Comparison of ENCODE assay signal across 8 cellular contexts in the genomic region with DNA sequence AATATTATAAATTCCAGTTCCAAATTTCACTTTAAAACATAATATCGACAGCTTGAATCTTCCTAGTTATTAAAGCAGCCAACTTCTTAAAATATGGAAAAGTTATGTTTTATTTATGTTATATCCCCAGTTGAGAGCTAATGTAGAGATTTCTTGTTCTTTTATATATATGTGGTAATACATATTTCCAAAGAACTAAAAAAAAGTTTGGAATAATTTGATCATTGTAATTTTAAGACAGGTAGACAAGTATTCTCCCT. TPM values are rescaled to one million over a fixed set of nuclear protein-coding genes. Genes with fewer than 3 reads are reported as not detected.
A peak's percentile ranks its signal among the peaks of the same experiment; 100 is the strongest.
DNase-seq lines count a peak whose midpoint lies in the region; ATAC-seq and TF ChIP-seq lines count a peak whose summit lies in the region.

No MANE protein-coding gene starts in this region.

- no peaks in the 10 kb centered on the region for H3K9me3 Mint-ChIP-seq in activated CD4-positive, alpha-beta T cell treated with anti-CD3 and anti-CD28 coated beads for 36 hours (ENCODE audit: low read depth)
- no peaks in the 10 kb centered on the region for H3K9me3 Mint-ChIP-seq in activated naive CD8-positive, alpha-beta T cell (ENCODE audit: low read depth)
- peaks cover 0 to 4% (median 0%) of the 10 kb centered on the region in 6 donors for H3K9me3 Mint-ChIP-seq in immature natural killer cell

- peaks cover 46% of the 10 kb centered on the region for H3K27me3 Mint-ChIP-seq in activated CD4-positive, alpha-beta T cell treated with anti-CD3 and anti-CD28 coated beads for 36 hours
- peaks cover 41% of the 10 kb centered on the region for H3K27me3 Mint-ChIP-seq in activated naive CD8-positive, alpha-beta T cell
- H3K27me3 Mint-ChIP-seq in immature natural killer cell (ENCODE audit: low read depth in 3 of 3) = peaks cover 0 to 23% (median 17%) of the 10 kb centered on the region in 3 donors

- H3K27me3 ChIP-seq in stomach = peaks cover 0 to 14% (median 0%) of the 10 kb centered on the region in 3 donors

- no peak for TF ChIP-seq EP300 in stomach (IDR thresholded peaks at IDR 0.05)

- no peak for ATAC-seq in activated CD4-positive, alpha-beta T cell treated with anti-CD3 and anti-CD28 coated beads for 36 hours
- ATAC-seq in GM21786 (IDR thresholded peaks at IDR 0.05; ENCODE audit: unreplicated experiment) = no peak

- H3K4me3 ChIP-seq in stomach = peak overlapping the region; percentile 89 to 99 (median 92)

- no peak for TF ChIP-seq POLR2A in stomach (IDR thresholded peaks at IDR 0.05)

- no peak for TF ChIP-seq CTCF in stomach (IDR thresholded peaks at IDR 0.05)

- H3K4me1 Mint-ChIP-seq in activated CD4-positive, alpha-beta T cell treated with anti-CD3 and anti-CD28 coated beads for 36 hours = peaks cover 20% of the 10 kb centered on the region
- peaks cover 13% of the 10 kb centered on the region for H3K4me1 Mint-ChIP-seq in activated naive CD8-positive, alpha-beta T cell (ENCODE audit: low read depth)
- H3K4me1 Mint-ChIP-seq in immature natural killer cell = peaks cover 26 to 50% of the 10 kb centered on the region in 2 donors

- H3K4me1 ChIP-seq in stomach = peaks cover 7 to 40% (median 20%) of the 10 kb centered on the region in 4 donors

- WGBS in stomach, 5 donors = 0 to 2% (median 2%) methylated on average over 1 of the region's 1 CpG

- H3K4me3 Mint-ChIP-seq in activated CD4-positive, alpha-beta T cell treated with anti-CD3 and anti-CD28 coated beads for 36 hours = peak overlapping the region; percentile 85
- H3K4me3 Mint-ChIP-seq in activated naive CD8-positive, alpha-beta T cell = peak overlapping the region; percentile 95
- peak overlapping the region; percentile 93 to 99 (median 98) for H3K4me3 Mint-ChIP-seq in immature natural killer cell

- peak overlapping the region in 4 of 5 donors; percentile 77 to 86 (median 84) for H3K27ac ChIP-seq in stomach

- no peaks in the 10 kb centered on the region for H3K9me3 ChIP-seq in stomach

- no peaks in the 10 kb centered on the region for H3K36me3 Mint-ChIP-seq in activated CD4-positive, alpha-beta T cell treated with anti-CD3 and anti-CD28 coated beads for 36 hours (ENCODE audit: low read depth)
- no peaks in the 10 kb centered on the region for H3K36me3 Mint-ChIP-seq in activated naive CD8-positive, alpha-beta T cell
- no peaks in the 10 kb centered on the region for H3K36me3 Mint-ChIP-seq in immature natural killer cell

- DNase-seq in activated CD4-positive, alpha-beta T cell treated with anti-CD3 and anti-CD28 coated beads for 36 hours = no peak
- no peak for DNase-seq in activated CD4-positive, alpha-beta T cell treated with anti-CD3 and anti-CD28 coated beads for 48 hours
- no peak for DNase-seq in immature natural killer cell
- DNase-seq in stomach = no peak
- no peak for DNase-seq in putamen (ENCODE audit: low spot score)
- DNase-seq in DMS53 treated with DMSO at 0.1 percent for 48 hours (lab: John Stamatoyannopoulos, UW; ENCODE audit: unreplicated experiment) = no peak

- POLR2A ChIA-PET in activated CD4-positive, alpha-beta T cell treated with anti-CD3 and anti-CD28 coated beads for 36 hours (lab: Charles Lee) = no interaction called here

- no peak overlapping the region for H3K27ac Mint-ChIP-seq in activated CD4-positive, alpha-beta T cell treated with anti-CD3 and anti-CD28 coated beads for 36 hours
- H3K27ac Mint-ChIP-seq in activated naive CD8-positive, alpha-beta T cell = no peak overlapping the region
- H3K27ac Mint-ChIP-seq in immature natural killer cell = peak overlapping the region in 3 of 6 donors; percentile 7 to 80 (median 56)

- intact Hi-C loops in activated CD4-positive, alpha-beta T cell treated with anti-CD3 and anti-CD28 coated beads for 36 hours (cut with DNase I, micrococcal nuclease) = loop anchor here (1.0 to 10.0 kb wide), 10 partner anchors 55 to 1402 kb away; a partner anchor contains a TSS
- intact Hi-C loops in stomach (cut with DNase I; ENCODE audit: low total_unique reads) = loop anchor here (10.0 kb wide), 1 partner anchor 108 kb away; no protein-coding TSS in a partner anchor

- H3K36me3 ChIP-seq in stomach = no peaks in the 10 kb centered on the region

- CTCF ChIA-PET in activated CD4-positive, alpha-beta T cell treated with anti-CD3 and anti-CD28 coated beads for 36 hours (lab: Charles Lee) = interaction anchor here (0.6 to 2.1 kb wide), 17 partner anchors 9 to 281 kb away, joined by 3 to 9 read pairs (median 4); a partner anchor contains a TSS

RNA-seq across cellular contexts. Expression of a gene that starts 0.8 kb away (rescaled TPM):
- 10 to 100 TPM; 29.4 to 31.7 TPM for total RNA-seq in activated CD4-positive, alpha-beta T cell treated with anti-CD3 and anti-CD28 coated beads for 36 hours
- 1 to 10 TPM in 2 of 3 donors, under 1 TPM in 1; 0.86 to 1.5 (median 1.2) TPM for polyA plus RNA-seq in immature natural killer cell
- 10 to 100 TPM; 26.8 to 47.8 (median 39.1) TPM for total RNA-seq in stomach
- 1 to 10 TPM; 4.9 to 7.2 (median 6.2) TPM for polyA plus RNA-seq in stomach

RNA-seq across cellular contexts. Expression of a gene that starts 54.9 kb away (rescaled TPM):
- 100 to 1,000 TPM; 103 to 121 TPM for total RNA-seq in activated CD4-positive, alpha-beta T cell treated with anti-CD3 and anti-CD28 coated beads for 36 hours
- 100 to 1,000 TPM; 225 to 614 (median 438) TPM for polyA plus RNA-seq in immature natural killer cell
- 100 to 1,000 TPM in 2 of 5 donors, 10 to 100 TPM in 3; 15.4 to 372 (median 71.2) TPM for total RNA-seq in stomach
- 100 to 1,000 TPM; 132 to 232 (median 172) TPM for polyA plus RNA-seq in stomach
